Comparison of ENCODE assay signal across 1 cellular context in the genomic region with DNA sequence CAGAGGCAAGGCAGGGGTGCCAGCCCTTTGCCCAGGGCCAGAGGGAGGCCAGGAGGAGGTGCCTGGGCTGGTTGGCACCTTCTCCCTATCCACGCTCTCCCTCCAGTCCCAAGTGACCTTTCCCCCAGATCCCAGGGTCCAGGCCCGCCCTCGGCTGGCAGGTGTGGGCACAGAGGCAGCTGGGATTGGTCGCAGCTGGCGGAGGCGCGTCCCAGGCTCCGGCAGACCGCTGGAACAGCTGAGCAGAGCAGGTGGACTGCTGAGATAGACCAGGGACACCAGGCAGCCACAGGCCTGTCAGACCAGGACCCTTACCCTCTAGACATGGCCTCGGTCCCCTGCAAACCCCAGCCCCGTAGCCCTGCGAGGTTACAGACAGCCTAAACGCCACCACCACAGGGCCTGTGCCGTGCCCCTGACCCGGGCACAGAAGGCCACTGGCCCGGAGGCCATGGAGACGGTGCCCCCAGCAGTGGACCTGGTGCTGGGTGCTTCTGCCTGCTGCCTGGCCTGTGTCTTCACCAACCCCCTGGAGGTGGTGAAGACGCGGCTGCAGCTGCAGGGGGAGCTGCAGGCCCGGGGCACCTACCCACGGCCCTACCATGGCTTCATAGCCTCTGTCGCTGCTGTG.
TF ChIP-seq lines count a peak whose summit lies in the region.

SLC25A34 (plus strand) TSS at position 224 of the 631 bp plus-strand sequence; CDS start at position 452, 228 bp downstream.

TF ChIP-seq in HepG2, 621 proteins besides CTCF, POLR2A, EP300 and RAD21 (continued from another document):
- 0 out of 2 replicates have a peak, but pooled peaks have one; percentile 28 for TF ChIP-seq ZFP91 (CRISPR knock-in tag; IDR thresholded peaks at IDR 0.05; ENCODE audit: borderline replicate concordance)
- TF ChIP-seq FIP1L1 (IDR thresholded peaks at IDR 0.05; ENCODE audit: borderline replicate concordance, insufficient read depth, low read depth, low read length): no peak
- no peak for TF ChIP-seq NAIF1 (CRISPR knock-in tag; IDR thresholded peaks at IDR 0.05; ENCODE audit: borderline replicate concordance)
- peak; percentile 94 for TF ChIP-seq RXRB (CRISPR knock-in tag; IDR thresholded peaks at IDR 0.05; ENCODE audit: borderline replicate concordance)
- no peak for TF ChIP-seq ZNF773 (CRISPR knock-in tag; IDR thresholded peaks at IDR 0.05; ENCODE audit: borderline replicate concordance)
- no peak for TF ChIP-seq CCDC6 (CRISPR knock-in tag; IDR thresholded peaks at IDR 0.05)
- no peak for TF ChIP-seq ZNF713 (CRISPR knock-in tag; IDR thresholded peaks at IDR 0.05)
- no peak for TF ChIP-seq NFE2 (CRISPR knock-in tag; IDR thresholded peaks at IDR 0.05)
- TF ChIP-seq NONO (IDR thresholded peaks at IDR 0.05): no peak
- no peak for TF ChIP-seq NONO (CRISPR knock-in tag; conservative IDR thresholded peaks at IDR 0.05)
- no peak for TF ChIP-seq RFX1 (IDR thresholded peaks at IDR 0.05)
- TF ChIP-seq ZNF274 (CRISPR knock-in tag; IDR thresholded peaks at IDR 0.05): no peak; the same call in 1 of the 2 replicates
- TF ChIP-seq IRX3 (CRISPR knock-in tag; IDR thresholded peaks at IDR 0.05; ENCODE audit: borderline replicate concordance, low read depth): no peak
- TF ChIP-seq ZFP1 (CRISPR knock-in tag; IDR thresholded peaks at IDR 0.05): no peak
- TF ChIP-seq BRCA1 (CRISPR knock-in tag; IDR thresholded peaks at IDR 0.05): no peak
- no peak for TF ChIP-seq CENPX (CRISPR knock-in tag; IDR thresholded peaks at IDR 0.05)
- TF ChIP-seq, protein P1, sequence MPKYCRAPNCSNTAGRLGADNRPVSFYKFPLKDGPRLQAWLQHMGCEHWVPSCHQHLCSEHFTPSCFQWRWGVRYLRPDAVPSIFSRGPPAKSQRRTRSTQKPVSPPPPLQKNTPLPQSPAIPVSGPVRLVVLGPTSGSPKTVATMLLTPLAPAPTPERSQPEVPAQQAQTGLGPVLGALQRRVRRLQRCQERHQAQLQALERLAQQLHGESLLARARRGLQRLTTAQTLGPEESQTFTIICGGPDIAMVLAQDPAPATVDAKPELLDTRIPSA (CRISPR knock-in tag; IDR thresholded peaks at IDR 0.05; ENCODE audit: borderline replicate concordance): no peak
- TF ChIP-seq SSRP1 (CRISPR knock-in tag; IDR thresholded peaks at IDR 0.05): no peak
- peak; percentile 97 for TF ChIP-seq PPARG (CRISPR knock-in tag; conservative IDR thresholded peaks at IDR 0.05)
- no peak for TF ChIP-seq ZNF800 (CRISPR knock-in tag; IDR thresholded peaks at IDR 0.05)
- TF ChIP-seq, protein P2, sequence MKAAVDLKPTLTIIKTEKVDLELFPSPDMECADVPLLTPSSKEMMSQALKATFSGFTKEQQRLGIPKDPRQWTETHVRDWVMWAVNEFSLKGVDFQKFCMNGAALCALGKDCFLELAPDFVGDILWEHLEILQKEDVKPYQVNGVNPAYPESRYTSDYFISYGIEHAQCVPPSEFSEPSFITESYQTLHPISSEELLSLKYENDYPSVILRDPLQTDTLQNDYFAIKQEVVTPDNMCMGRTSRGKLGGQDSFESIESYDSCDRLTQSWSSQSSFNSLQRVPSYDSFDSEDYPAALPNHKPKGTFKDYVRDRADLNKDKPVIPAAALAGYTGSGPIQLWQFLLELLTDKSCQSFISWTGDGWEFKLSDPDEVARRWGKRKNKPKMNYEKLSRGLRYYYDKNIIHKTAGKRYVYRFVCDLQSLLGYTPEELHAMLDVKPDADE (CRISPR knock-in tag; IDR thresholded peaks at IDR 0.05): no peak
- no peak for TF ChIP-seq NFIB (CRISPR knock-in tag; IDR thresholded peaks at IDR 0.05; ENCODE audit: borderline replicate concordance)
- peak; percentile 59 for TF ChIP-seq ZNF687 (CRISPR knock-in tag; IDR thresholded peaks at IDR 0.05)
- no peak for TF ChIP-seq MXD3 (CRISPR knock-in tag; IDR thresholded peaks at IDR 0.05)
- TF ChIP-seq ZIK1 (CRISPR knock-in tag; IDR thresholded peaks at IDR 0.05; ENCODE audit: borderline replicate concordance, low read depth): 0 out of 2 replicates have a peak, but pooled peaks have one; percentile 22
- TF ChIP-seq ZNF382 (CRISPR knock-in tag; IDR thresholded peaks at IDR 0.05; ENCODE audit: borderline replicate concordance): no peak
- TF ChIP-seq KAT8 (CRISPR knock-in tag; IDR thresholded peaks at IDR 0.05): no peak
- peak; percentile 44; the same call in 1 of the 2 replicates for TF ChIP-seq KDM2A (CRISPR knock-in tag; IDR thresholded peaks at IDR 0.05; ENCODE audit: borderline replicate concordance, low read depth)
- no peak for TF ChIP-seq ZSCAN21 (CRISPR knock-in tag; IDR thresholded peaks at IDR 0.05; ENCODE audit: borderline replicate concordance)
- TF ChIP-seq HDAC6 (IDR thresholded peaks at IDR 0.05; ENCODE audit: low read depth, low read length): no peak
- TF ChIP-seq RORA (CRISPR knock-in tag; IDR thresholded peaks at IDR 0.05): no peak
- 0 out of 2 replicates have a peak, but pooled peaks have one; percentile 19 for TF ChIP-seq EED (CRISPR knock-in tag; IDR thresholded peaks at IDR 0.05)
- peak; percentile 58; the same call in 1 of the 2 replicates for TF ChIP-seq NFYC (CRISPR knock-in tag; IDR thresholded peaks at IDR 0.05)
- no peak for TF ChIP-seq POLR2AphosphoS2 (IDR thresholded peaks at IDR 0.05; ENCODE audit: low read depth, low read length)
- TF ChIP-seq MAFG (CRISPR knock-in tag; IDR thresholded peaks at IDR 0.05): no peak
- no peak for TF ChIP-seq RFX3 (CRISPR knock-in tag; IDR thresholded peaks at IDR 0.05)
- no peak for TF ChIP-seq SRSF4 (IDR thresholded peaks at IDR 0.05; ENCODE audit: low read depth, low read length, poor library complexity, severe bottlenecking)
- TF ChIP-seq HDAC2 (CRISPR knock-in tag; IDR thresholded peaks at IDR 0.05): 0 out of 2 replicates have a peak, but pooled peaks have one; percentile 21
- no peak for TF ChIP-seq NR2F2 (IDR thresholded peaks at IDR 0.05; ENCODE audit: borderline replicate concordance, low read depth)
- TF ChIP-seq ZNF460 (CRISPR knock-in tag; IDR thresholded peaks at IDR 0.05; ENCODE audit: borderline replicate concordance): no peak
